ENCODE assay signal across 8 cellular contexts in the genomic region with DNA sequence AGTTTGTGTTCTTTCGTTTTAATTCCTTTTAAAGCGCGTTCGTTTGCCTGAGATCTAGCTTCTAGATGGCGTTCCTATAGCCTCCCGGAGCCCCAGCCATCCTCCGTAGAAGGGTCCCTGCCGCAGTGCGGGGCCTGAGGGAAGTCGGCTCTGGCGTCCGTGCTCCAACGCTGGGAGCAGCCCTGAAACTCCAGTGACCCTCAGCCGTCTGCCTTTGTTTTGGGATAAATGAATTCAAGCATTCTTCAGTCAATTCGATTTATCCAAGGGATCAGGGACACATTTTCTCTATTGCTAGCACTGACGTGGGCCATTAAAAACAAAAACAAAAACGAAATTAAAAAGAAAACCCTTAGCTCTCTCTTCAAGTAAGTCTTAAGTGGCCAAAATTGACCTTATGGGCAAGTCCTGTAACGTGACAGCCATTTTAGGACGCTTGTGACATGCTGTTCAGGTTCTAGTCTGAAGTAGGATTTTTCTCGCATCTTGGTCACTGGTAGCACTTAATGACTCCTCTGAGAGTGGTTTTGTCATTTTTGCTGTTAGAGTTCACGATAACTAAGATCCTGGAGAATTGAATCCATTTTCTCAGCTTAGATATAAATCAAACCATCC. TPM values are rescaled to one million over a fixed set of nuclear protein-coding genes. Genes with fewer than 3 reads are reported as not detected.
DNase-seq lines count a peak whose midpoint lies in the region; ATAC-seq, FAIRE-seq and TF ChIP-seq lines count a peak whose summit lies in the region.

No MANE protein-coding gene starts in this region.

- H4K20me1 ChIP-seq in DOHH2 (ENCODE audit: control insufficient read depth, insufficient read depth, low read depth, low read length): peaks cover 3% of the 10 kb centered on the region; the same call in 1 of the 2 replicates

- no peaks in the 10 kb centered on the region for H3K9me3 Mint-ChIP-seq in T-helper 1 cell treated with Interleukin-12 subunit alpha and Interleukin-12 subunit beta and Interleukin-4 antibody, amounts not matched to agents 30 μg/mL and 1 μg/mL, for 36 hours
- peaks cover 3% of the 10 kb centered on the region for H3K9me3 Mint-ChIP-seq in neural crest cell

- peak overlapping the region; percentile 99 for H3K27ac Mint-ChIP-seq in T-helper 1 cell treated with Interleukin-12 subunit alpha and Interleukin-12 subunit beta and Interleukin-4 antibody, amounts not matched to agents 30 μg/mL and 1 μg/mL, for 36 hours
- peak overlapping the region; percentile 98 for H3K27ac Mint-ChIP-seq in neural crest cell (ENCODE audit: unreplicated experiment)

- H3K4me2 ChIP-seq in DOHH2 (ENCODE audit: low read length): peak overlapping the region; percentile 77

- H3K36me3 ChIP-seq in DOHH2 (ENCODE audit: control insufficient read depth, low read length) (peaks cover 13% of the 10 kb centered on the region), esophagus muscularis mucosa (peaks cover 0 to 2% (median under 1%) of the 10 kb centered on the region in 4 donors)

- H3K27me3 ChIP-seq in DOHH2 (ENCODE audit: control insufficient read depth, low read length) (no peaks in the 10 kb centered on the region), esophagus muscularis mucosa (no peaks in the 10 kb centered on the region)

- intact Hi-C loops in esophagus muscularis mucosa (cut with DNase I) (loop anchor here (5.0 kb wide), 1 partner anchor 679 kb away; a partner anchor contains a TSS), left colon (cut with DNase I, micrococcal nuclease) (no loop called here)

- H3K27me3 Mint-ChIP-seq in T-helper 1 cell treated with Interleukin-12 subunit alpha and Interleukin-12 subunit beta and Interleukin-4 antibody, amounts not matched to agents 30 μg/mL and 1 μg/mL, for 36 hours (ENCODE audit: low read depth): no peaks in the 10 kb centered on the region
- no peaks in the 10 kb centered on the region for H3K27me3 Mint-ChIP-seq in neural crest cell (ENCODE audit: low read depth)

- no peaks in the 10 kb centered on the region; the same call in 1 of the 2 replicates for H3F3A ChIP-seq in DOHH2 (ENCODE audit: control insufficient read depth, insufficient read depth)

- H3K4me3 Mint-ChIP-seq in T-helper 1 cell treated with Interleukin-12 subunit alpha and Interleukin-12 subunit beta and Interleukin-4 antibody, amounts not matched to agents 30 μg/mL and 1 μg/mL, for 36 hours: peak overlapping the region; percentile 99
- peak overlapping the region; percentile 99 for H3K4me3 Mint-ChIP-seq in neural crest cell

- no peaks in the 10 kb centered on the region; the same call in 1 of the 2 replicates for H3K9me2 ChIP-seq in DOHH2 (replicated peaks; ENCODE audit: control insufficient read depth, low read length)

- no peak for TF ChIP-seq POLR2A in esophagus muscularis mucosa (IDR thresholded peaks at IDR 0.05; ENCODE audit: low read depth)

- H3K4me3 ChIP-seq in DOHH2 (ENCODE audit: low read length) (peak overlapping the region; percentile 84), esophagus muscularis mucosa (peak overlapping the region; percentile 70 to 90 (median 80))

- H3K27ac ChIP-seq in DOHH2 (ENCODE audit: low read depth, low read length) (peak overlapping the region; percentile 38), esophagus muscularis mucosa (replicated peaks in 1 of 4) (peak overlapping the region; percentile 82 to 91 (median 91))

- FAIRE-seq in GM19239 (lab: Jason Lieb, UNC): no peak

- peaks cover 7% of the 10 kb centered on the region for H3K36me3 Mint-ChIP-seq in T-helper 1 cell treated with Interleukin-12 subunit alpha and Interleukin-12 subunit beta and Interleukin-4 antibody, amounts not matched to agents 30 μg/mL and 1 μg/mL, for 36 hours (ENCODE audit: low read depth)
- no peaks in the 10 kb centered on the region for H3K36me3 Mint-ChIP-seq in neural crest cell (ENCODE audit: low read depth)

- H3K9me3 ChIP-seq in DOHH2 (ENCODE audit: control insufficient read depth, insufficient read depth, low read length) (no peaks in the 10 kb centered on the region), esophagus muscularis mucosa (no peaks in the 10 kb centered on the region)

- no peak for DNase-seq in esophagus muscularis mucosa (ENCODE audit: extremely low spot score)
- DNase-seq in neural crest cell (ENCODE audit: low read depth, low spot score): no peak
- no peak for DNase-seq in GM19239 (ENCODE audit: insufficient read length, low spot score)
- DNase-seq in left colon: no peak

- no peak for TF ChIP-seq EP300 in esophagus muscularis mucosa (IDR thresholded peaks at IDR 0.05)

- peaks cover 37% of the 10 kb centered on the region for H3K79me2 ChIP-seq in DOHH2 (ENCODE audit: control insufficient read depth, low read length)

- WGBS in esophagus muscularis mucosa: 3% methylated on average over 21 of the region's 21 CpGs

- peaks cover 25% of the 10 kb centered on the region for H3K4me1 Mint-ChIP-seq in T-helper 1 cell treated with Interleukin-12 subunit alpha and Interleukin-12 subunit beta and Interleukin-4 antibody, amounts not matched to agents 30 μg/mL and 1 μg/mL, for 36 hours (ENCODE audit: low read depth)
- H3K4me1 Mint-ChIP-seq in neural crest cell: peaks cover 44% of the 10 kb centered on the region

- peaks cover 28% of the 10 kb centered on the region for H3K4me1 ChIP-seq in DOHH2 (ENCODE audit: control insufficient read depth, low read length)
- H3K4me1 ChIP-seq in esophagus muscularis mucosa: peaks cover 8 to 39% (median 36%) of the 10 kb centered on the region in 4 donors

- ATAC-seq in GM19397 (IDR thresholded peaks at IDR 0.05; ENCODE audit: unreplicated experiment): peak; percentile 27
- ATAC-seq in HG03354 (IDR thresholded peaks at IDR 0.05; ENCODE audit: poor library complexity, severe bottlenecking, unreplicated experiment): peak; percentile 36
- ATAC-seq in left colon: no peak

- TF ChIP-seq CTCF in DOHH2 (IDR thresholded peaks at IDR 0.05; ENCODE audit: low read depth, low read length, poor library complexity, severe bottlenecking): no peak
- TF ChIP-seq CTCF in esophagus muscularis mucosa (IDR thresholded peaks at IDR 0.05): no peak
- TF ChIP-seq CTCF in neural crest cell (conservative IDR thresholded peaks at IDR 0.05): no peak

RNA-seq across cellular contexts. Expression of a gene that starts 0.8 kb away (rescaled TPM):
- total RNA-seq in esophagus muscularis mucosa (10 to 100 TPM; 14.4 to 18.7 (median 15.4) TPM), neural crest cell (36.5 and 40.9 TPM in 2 replicates), left colon (10 to 100 TPM; 11.1 to 12.2 TPM)
